In genomic region chr2:230922951-230923717, GRCh38 we compare ENCODE assay signal across 17 cellular contexts. TPM values are rescaled to one million over a fixed set of nuclear protein-coding genes. Genes with fewer than 3 reads are reported as not detected.
DNase-seq lines count a peak whose midpoint lies in the region; ATAC-seq and TF ChIP-seq lines count a peak whose summit lies in the region.
"Had no signal": no experiment of that assay in that cellular context is flagged by ENCODE, and none has a peak within 500 bp of the region (broad histone marks: within the 10 kb centered on the region; RNA-seq: fewer than 3 reads in every experiment).

No MANE protein-coding gene starts in this region.

- no peak for TF ChIP-seq CTCF in suprapubic skin (IDR thresholded peaks at IDR 0.05)

- H3K36me3 ChIP-seq in suprapubic skin: no peaks in the 10 kb centered on the region
- H3K36me3 ChIP-seq: pancreas had no signal

- H3K4me3 ChIP-seq in right cardiac atrium (ENCODE audit: low read length): no peak overlapping the region
- no peak overlapping the region for H3K4me3 ChIP-seq in suprapubic skin
- H3K4me3 ChIP-seq: body of pancreas, pancreas, SK-N-MC had no signal

- intact Hi-C loops in cardiac septum (cut with DNase I): no loop called here
- intact Hi-C loops in right cardiac atrium (cut with DNase I): no loop called here

- H3K9me3 ChIP-seq in right cardiac atrium (ENCODE audit: control insufficient read depth, low read length) (no peaks in the 10 kb centered on the region), suprapubic skin (no peaks in the 10 kb centered on the region)
- H3K9me3 ChIP-seq: body of pancreas, pancreas had no signal

- no peak for TF ChIP-seq POLR2A in suprapubic skin (IDR thresholded peaks at IDR 0.05)

- no peak for TF ChIP-seq EP300 in suprapubic skin (IDR thresholded peaks at IDR 0.05)

- H3K4me1 ChIP-seq in right cardiac atrium (ENCODE audit: control insufficient read depth, insufficient read depth, low read length) (no peaks in the 10 kb centered on the region), suprapubic skin (peaks cover 6% of the 10 kb centered on the region)
- H3K4me1 ChIP-seq: body of pancreas, pancreas had no signal

- H3K27me3 ChIP-seq in right cardiac atrium (ENCODE audit: control insufficient read depth, insufficient read depth) (no peaks in the 10 kb centered on the region), suprapubic skin (peaks cover 21% of the 10 kb centered on the region)
- H3K27me3 ChIP-seq: body of pancreas, pancreas had no signal

- ATAC-seq in right cardiac atrium (no peak), left lobe of liver (no peak), GM19351 (IDR thresholded peaks at IDR 0.05; ENCODE audit: unreplicated experiment) (no peak), GM18861 (IDR thresholded peaks at IDR 0.05; ENCODE audit: unreplicated experiment) (no peak)
- ATAC-seq: body of pancreas, foreskin keratinocyte, pancreas had no signal

- no peak overlapping the region for H3K27ac ChIP-seq in right cardiac atrium (ENCODE audit: low read length)
- no peak overlapping the region for H3K27ac ChIP-seq in suprapubic skin
- H3K27ac ChIP-seq: body of pancreas, foreskin keratinocyte, pancreas, SK-N-MC had no signal

- 91% methylated on average over 16 of the region's 16 CpGs for WGBS in right cardiac atrium
- WGBS in suprapubic skin: 94% methylated on average over 16 of the region's 16 CpGs

- peak; percentile 49 for DNase-seq in cardiac septum (ENCODE audit: low spot score)
- no peak for DNase-seq in right cardiac atrium
- DNase-seq in activated CD8-positive, alpha-beta memory T cell treated with anti-CD3 and anti-CD28 coated beads, Interleukin-2, amount 50 U/mL, for 4 hours: peak; percentile 13
- DNase-seq in left lobe of liver (ENCODE audit: low spot score): peak; percentile 18
- peak; percentile 20 to 59 for DNase-seq in suprapubic skin (ENCODE audit: low spot score in 2 of 2)
- no peak for DNase-seq in COLO668 (lab: John Stamatoyannopoulos, UW; ENCODE audit: unreplicated experiment)
- DNase-seq: DMS79; effector memory CD4-positive, alpha-beta T cell; foreskin keratinocyte; NCI-H1092; stimulated activated CD4-positive, alpha-beta T cell treated with anti-CD3 and anti-CD28 coated beads, Interleukin-12 subunit alpha, Interleukin-12 subunit beta, amount 100 ng/mL, for 4 hours; trophoblast cell had no signal

RNA-seq across cellular contexts. Expression of gene GPR55, which starts 1.9 kb away (rescaled TPM):
- total RNA-seq in cardiac septum (not detected), right cardiac atrium (under 1 TPM in 2 of 4 donors, not detected in 2; 0.18 to 0.20 TPM), left lobe of liver (not detected), suprapubic skin (1 to 10 TPM in 1 of 4 donors, under 1 TPM in 1, not detected in 2; 0.72 to 1.2 TPM)
- not detected for polyA plus RNA-seq in right cardiac atrium
- total RNA-seq: body of pancreas, foreskin keratinocyte had no signal
- polyA plus RNA-seq: foreskin keratinocyte had no signal

RNA-seq across cellular contexts. Expression of gene ITM2C, which starts 58.4 kb away (rescaled TPM):
- total RNA-seq in cardiac septum: 18.4 TPM
- 10 to 100 TPM; 40.5 to 67.0 (median 57.7) TPM for total RNA-seq in right cardiac atrium
- 73.1 TPM for polyA plus RNA-seq in right cardiac atrium
- total RNA-seq in left lobe of liver: 14.2 TPM
- total RNA-seq in suprapubic skin: 10 to 100 TPM in 3 of 4 donors, 1 to 10 TPM in 1; 9.0 to 17.9 (median 11.4) TPM

Comparison
In these comparisons a context has a peak if more than half of its experiments do, and no peak if none do; other contexts are left out.
1. DNase-seq: peak in cardiac septum (single experiment), activated CD8-positive, alpha-beta memory T cell treated with anti-CD3 and anti-CD28 coated beads, Interleukin-2, amount 50 U/mL, for 4 hours (single experiment), left lobe of liver (single experiment) and suprapubic skin (2 of 2); none in right cardiac atrium (0 of 3) and COLO668 (single experiment).